8 cellular contexts compared by ENCODE assay signal in genomic region chr21:31326478-31327247, GRCh38. TPM values are rescaled to one million over a fixed set of nuclear protein-coding genes. Genes with fewer than 3 reads are reported as not detected.
A peak's percentile ranks its signal among the peaks of the same experiment; 100 is the strongest.
DNase-seq lines count a peak whose midpoint lies in the region; ATAC-seq and TF ChIP-seq lines count a peak whose summit lies in the region.

No MANE protein-coding gene starts in this region.

- H4K91ac ChIP-seq in trophoblast cell (ENCODE audit: low read depth, low read length): no peak overlapping the region

- H3K23ac ChIP-seq in trophoblast cell (ENCODE audit: low read length): no peak overlapping the region

- no peak for TF ChIP-seq CTCF in GM13977 (IDR thresholded peaks at IDR 0.05; ENCODE audit: extremely low read depth, insufficient read depth, missing control alignments)

- peaks cover 3% of the 10 kb centered on the region in 2 experiments for H3K36me3 ChIP-seq in trophoblast cell (ENCODE audit: control insufficient read depth in 1 of 2, insufficient read depth in 2 of 2, low read length in 2 of 2)

- no peaks in the 10 kb centered on the region for H3K9me3 ChIP-seq in trophoblast cell (ENCODE audit: insufficient read depth, low read depth, low read length)

- peaks cover 4% of the 10 kb centered on the region for H3K9me3 Mint-ChIP-seq in activated naive CD8-positive, alpha-beta T cell treated with anti-CD3 and anti-CD28 coated beads for 36 hours

- peak overlapping the region; percentile 62 for H3K4me3 Mint-ChIP-seq in activated naive CD8-positive, alpha-beta T cell treated with anti-CD3 and anti-CD28 coated beads for 36 hours

- H3K27ac Mint-ChIP-seq in activated naive CD8-positive, alpha-beta T cell treated with anti-CD3 and anti-CD28 coated beads for 36 hours: peak overlapping the region; percentile 87

- no peak overlapping the region for H3K14ac ChIP-seq in trophoblast cell (ENCODE audit: low read length)

- H3K4me1 Mint-ChIP-seq in activated naive CD8-positive, alpha-beta T cell treated with anti-CD3 and anti-CD28 coated beads for 36 hours: peaks cover 24% of the 10 kb centered on the region

- WGBS in trophoblast cell (ENCODE audit: extremely low coverage, insufficient coverage, insufficient read length): no CpG with 5 or more reads among the region's 14 CpGs

- H2BK5ac ChIP-seq in trophoblast cell (ENCODE audit: low read depth, low read length, poor library complexity): no peak overlapping the region

- no peak overlapping the region for H2BK12ac ChIP-seq in trophoblast cell (ENCODE audit: low read length)

- H4K12ac ChIP-seq in trophoblast cell (ENCODE audit: low read depth, low read length): no peak overlapping the region

- no peak overlapping the region for H2AK5ac ChIP-seq in trophoblast cell (ENCODE audit: low read length)

- peaks cover 15% of the 10 kb centered on the region for H3K36me3 Mint-ChIP-seq in activated naive CD8-positive, alpha-beta T cell treated with anti-CD3 and anti-CD28 coated beads for 36 hours

- peak; percentile 96 for ATAC-seq in HG02623 (IDR thresholded peaks at IDR 0.05; ENCODE audit: unreplicated experiment)

- DNase-seq in GM13977 (ENCODE audit: low spot score): peak; percentile 42
- peak; percentile 89 for DNase-seq in NOMO-1 treated with dmso at 0.1 percent for 144 hours (lab: John Stamatoyannopoulos, UW; ENCODE audit: unreplicated experiment)
- DNase-seq in activated naive CD8-positive, alpha-beta T cell treated with anti-CD3 and anti-CD28 coated beads for 36 hours: peak; percentile 69
- DNase-seq in stimulated activated CD8-positive, alpha-beta memory T cell treated with anti-CD3 and anti-CD28 coated beads, Interleukin-4, amount 100 ng/mL, for 24 hours (ENCODE audit: low read depth): peak; percentile 40
- DNase-seq in GOT3 (lab: John Stamatoyannopoulos, UW): no peak
- DNase-seq in NCI-H2196 treated with DMSO at 0.1 percent for 48 hours (lab: John Stamatoyannopoulos, UW; ENCODE audit: unreplicated experiment): no peak
- DNase-seq in trophoblast cell: no peak

- no peak overlapping the region for H3K4me2 ChIP-seq in trophoblast cell (ENCODE audit: low read length)

- H3K4ac ChIP-seq in trophoblast cell (ENCODE audit: low read depth, low read length): no peak overlapping the region

- no peak overlapping the region for H4K8ac ChIP-seq in trophoblast cell (ENCODE audit: low read depth, low read length)

- no peak overlapping the region for H2AFZ ChIP-seq in trophoblast cell (ENCODE audit: insufficient read depth, low read length, poor library complexity)

- no peak overlapping the region for H3K18ac ChIP-seq in trophoblast cell (ENCODE audit: low read length)

- in situ Hi-C loops in GM13977 (cut with MboI; ENCODE audit: low pct_unique_long_range_greater_than_20kb, low sequenced_read_pairs, unreplicated experiment): no loop called here

- no peak overlapping the region for H3K9ac ChIP-seq in trophoblast cell (ENCODE audit: low read length)

- H2BK120ac ChIP-seq in trophoblast cell (ENCODE audit: insufficient read depth, low read length, poor library complexity): no peak overlapping the region

- no peak overlapping the region for H3K27ac ChIP-seq in trophoblast cell (ENCODE audit: low read depth, low read length)

- no peaks in the 10 kb centered on the region for H3K79me1 ChIP-seq in trophoblast cell (ENCODE audit: low read length)

- H3K27me3 Mint-ChIP-seq in activated naive CD8-positive, alpha-beta T cell treated with anti-CD3 and anti-CD28 coated beads for 36 hours: no peaks in the 10 kb centered on the region

- H3K4me1 ChIP-seq in trophoblast cell (ENCODE audit: control insufficient read depth in 1 of 2, insufficient read depth in 2 of 2, low read length in 2 of 2): no peaks in the 10 kb centered on the region

- H3K4me3 ChIP-seq in trophoblast cell (ENCODE audit: low read depth, low read length): no peak overlapping the region

- H3K79me2 ChIP-seq in trophoblast cell (ENCODE audit: control insufficient read depth, insufficient read depth, low read length, poor library complexity): peaks cover 2% of the 10 kb centered on the region

- H3K27me3 ChIP-seq in trophoblast cell (ENCODE audit: insufficient read depth, low read length): no peaks in the 10 kb centered on the region

RNA-seq across cellular contexts. Expression of gene TIAM1, which starts 17.4 kb away (rescaled TPM):
- total RNA-seq in activated naive CD8-positive, alpha-beta T cell treated with anti-CD3 and anti-CD28 coated beads for 36 hours: 10 to 100 TPM; 28.2 to 29.3 TPM
- polyA plus RNA-seq in trophoblast cell (2013): 11.0 and 11.3 TPM in 2 replicates

Comparison
In these comparisons a context has a peak if more than half of its experiments do, and no peak if none do; other contexts are left out.
1. DNase-seq: peak in GM13977 (single experiment), NOMO-1 treated with dmso at 0.1 percent for 144 hours (single experiment), activated naive CD8-positive, alpha-beta T cell treated with anti-CD3 and anti-CD28 coated beads for 36 hours (single experiment) and stimulated activated CD8-positive, alpha-beta memory T cell treated with anti-CD3 and anti-CD28 coated beads, Interleukin-4, amount 100 ng/mL, for 24 hours (single experiment); none in GOT3 (single experiment), NCI-H2196 treated with DMSO at 0.1 percent for 48 hours (single experiment) and trophoblast cell (0 of 2).